ENCODE assay signal across 16 cellular contexts in genomic region chr2:128468186-128468585, GRCh38.
DNase-seq lines count a peak whose midpoint lies in the region; ATAC-seq, FAIRE-seq and TF ChIP-seq lines count a peak whose summit lies in the region.
"Had no signal": no experiment of that assay in that cellular context is flagged by ENCODE, and none has a peak within 500 bp of the region (broad histone marks: within the 10 kb centered on the region; RNA-seq: fewer than 3 reads in every experiment).

No MANE protein-coding gene starts in this region.

- no peak for TF ChIP-seq POLR2A in GM12891 (IDR thresholded peaks at IDR 0.05; ENCODE audit: low read depth, low read length)

- H3K36me3 Mint-ChIP-seq in activated CD4-positive, alpha-beta memory T cell treated with anti-CD3 and anti-CD28 coated beads, Interleukin-2, amount 10 ng/mL, durations not matched to agents 7 days and 5 days (ENCODE audit: low read depth) = peaks cover 9% of the 10 kb centered on the region
- peaks cover 4% of the 10 kb centered on the region for H3K36me3 Mint-ChIP-seq in activated CD4-positive, alpha-beta memory T cell treated with anti-CD3 and anti-CD28 coated beads for 36 hours

- peaks cover 28% of the 10 kb centered on the region for H3K9me3 Mint-ChIP-seq in activated CD4-positive, alpha-beta memory T cell treated with anti-CD3 and anti-CD28 coated beads, Interleukin-2, amount 10 ng/mL, durations not matched to agents 7 days and 5 days
- H3K9me3 Mint-ChIP-seq in activated CD4-positive, alpha-beta memory T cell treated with anti-CD3 and anti-CD28 coated beads for 36 hours = peaks cover 33% of the 10 kb centered on the region

- ATAC-seq in lung (ENCODE audit: insufficient read depth, low FRiP score) = no peak
- no peak for ATAC-seq in HG02571 (IDR thresholded peaks at IDR 0.05; ENCODE audit: unreplicated experiment)
- ATAC-seq: Panc1 had no signal

- TF ChIP-seq CTCF in lung (IDR thresholded peaks at IDR 0.05; ENCODE audit: control extremely low read depth, extremely low read depth) = no peak

- peaks cover 4% of the 10 kb centered on the region for H3K4me1 Mint-ChIP-seq in activated CD4-positive, alpha-beta memory T cell treated with anti-CD3 and anti-CD28 coated beads, Interleukin-2, amount 10 ng/mL, durations not matched to agents 7 days and 5 days
- H3K4me1 Mint-ChIP-seq in activated CD4-positive, alpha-beta memory T cell treated with anti-CD3 and anti-CD28 coated beads for 36 hours (ENCODE audit: low read depth) = peaks cover 2% of the 10 kb centered on the region

- 95 to 100% methylated on average over 1 of the region's 1 CpG for WGBS in lung, 2 donors

- FAIRE-seq in GM12891 (lab: Jason Lieb, UNC) = no peak
- FAIRE-seq: H54 had no signal

- H3K27ac ChIP-seq in lung (ENCODE audit: low read depth in 1 of 2, low read length in 1 of 2) (no peak overlapping the region), temporal lobe (ENCODE audit: low read depth, low read length) (peak overlapping the region; percentile 56)
- H3K27ac ChIP-seq: 22Rv1 had no signal

- POLR2A ChIA-PET in activated CD4-positive, alpha-beta memory T cell treated with anti-CD3 and anti-CD28 coated beads, Interleukin-2, amount 10 ng/mL, durations not matched to agents 7 days and 5 days (lab: Charles Lee) = no interaction called here
- POLR2A ChIA-PET in activated CD4-positive, alpha-beta memory T cell treated with anti-CD3 and anti-CD28 coated beads for 36 hours (lab: Charles Lee) = no interaction called here

- peaks cover 4 to 39% of the 10 kb centered on the region in 2 donors for H3K9me3 ChIP-seq in lung (ENCODE audit: control insufficient read depth in 2 of 2, insufficient read depth in 1 of 2, low read length in 1 of 2)

- peaks cover 0 to under 1% of the 10 kb centered on the region in 2 donors for H3K4me1 ChIP-seq in lung (ENCODE audit: control insufficient read depth in 2 of 2, insufficient read depth in 2 of 2, low read length in 2 of 2)

- peaks cover 1% of the 10 kb centered on the region for H3K27me3 Mint-ChIP-seq in activated CD4-positive, alpha-beta memory T cell treated with anti-CD3 and anti-CD28 coated beads, Interleukin-2, amount 10 ng/mL, durations not matched to agents 7 days and 5 days
- H3K27me3 Mint-ChIP-seq in activated CD4-positive, alpha-beta memory T cell treated with anti-CD3 and anti-CD28 coated beads for 36 hours = peaks cover under 1% of the 10 kb centered on the region

- H3K4me3 Mint-ChIP-seq in activated CD4-positive, alpha-beta memory T cell treated with anti-CD3 and anti-CD28 coated beads, Interleukin-2, amount 10 ng/mL, durations not matched to agents 7 days and 5 days = no peak overlapping the region
- H3K4me3 Mint-ChIP-seq in activated CD4-positive, alpha-beta memory T cell treated with anti-CD3 and anti-CD28 coated beads for 36 hours = no peak overlapping the region

- intact Hi-C loops in activated CD4-positive, alpha-beta memory T cell treated with anti-CD3 and anti-CD28 coated beads for 36 hours (cut with micrococcal nuclease) = no loop called here

- CTCF ChIA-PET in activated CD4-positive, alpha-beta memory T cell treated with anti-CD3 and anti-CD28 coated beads, Interleukin-2, amount 10 ng/mL, durations not matched to agents 7 days and 5 days (lab: Charles Lee) = no interaction called here
- CTCF ChIA-PET in activated CD4-positive, alpha-beta memory T cell treated with anti-CD3 and anti-CD28 coated beads for 36 hours (lab: Charles Lee) = interaction anchor here (1.7 kb wide), 1 partner anchor 9 kb away, joined by 3 read pairs; no protein-coding TSS in a partner anchor

- H3K36me3 ChIP-seq in H7 (replicated peaks; ENCODE audit: control insufficient read depth, insufficient read depth, low read length) (no peaks in the 10 kb centered on the region), lung (ENCODE audit: control insufficient read depth in 2 of 2, insufficient read depth in 2 of 2, low read length in 2 of 2) (no peaks in the 10 kb centered on the region)

- H3K27me3 ChIP-seq in H7 (ENCODE audit: control insufficient read depth, insufficient read depth, low read length) (no peaks in the 10 kb centered on the region), lung (ENCODE audit: control insufficient read depth, insufficient read depth) (no peaks in the 10 kb centered on the region)

- H3K4me3 ChIP-seq in H7 (ENCODE audit: insufficient read depth, low read depth, low read length) (no peak overlapping the region), lung (no peak overlapping the region)

- DNase-seq in activated CD4-positive, alpha-beta memory T cell treated with anti-CD3 and anti-CD28 coated beads, Interleukin-2, amount 10 ng/mL, durations not matched to agents 7 days and 5 days = peak; percentile 3
- DNase-seq in activated CD4-positive, alpha-beta memory T cell treated with anti-CD3 and anti-CD28 coated beads for 36 hours = no peak
- DNase-seq in H7 (peak; percentile 5), lung (ENCODE audit: low spot score) (peak; percentile 27), foreskin melanocyte (no peak), GM12891 (ENCODE audit: insufficient read length, low spot score) (no peak)
- DNase-seq: KG1, NCI-H1092 treated with DMSO at 0.1 percent for 48 hours, NCI-H187, NCI-H82, SHP77 treated with DMSO at 0.1 percent for 48 hours had no signal

- no peak overlapping the region for H3K27ac Mint-ChIP-seq in activated CD4-positive, alpha-beta memory T cell treated with anti-CD3 and anti-CD28 coated beads, Interleukin-2, amount 10 ng/mL, durations not matched to agents 7 days and 5 days
- H3K27ac Mint-ChIP-seq in activated CD4-positive, alpha-beta memory T cell treated with anti-CD3 and anti-CD28 coated beads for 36 hours = no peak overlapping the region

TF ChIP-seq in GM12891, 5 proteins besides CTCF, POLR2A, EP300 and RAD21:
- TF ChIP-seq SPI1 (IDR thresholded peaks at IDR 0.05; ENCODE audit: low read depth, low read length) (no peak), PAX5 (IDR thresholded peaks at IDR 0.05; ENCODE audit: insufficient read depth, low read length, severe bottlenecking) (no peak), POLR2AphosphoS5 (IDR thresholded peaks at IDR 0.05; ENCODE audit: low read depth, low read length) (no peak), POU2F2 (IDR thresholded peaks at IDR 0.05; ENCODE audit: low read depth, low read length) (no peak), TAF1 (IDR thresholded peaks at IDR 0.05; ENCODE audit: low read depth, low read length) (no peak)

Comparison
In these comparisons a context has a peak if more than half of its experiments do, and no peak if none do; other contexts are left out.
1. DNase-seq: peak in activated CD4-positive, alpha-beta memory T cell treated with anti-CD3 and anti-CD28 coated beads, Interleukin-2, amount 10 ng/mL, durations not matched to agents 7 days and 5 days (single experiment), H7 (single experiment) and lung (single experiment); none in activated CD4-positive, alpha-beta memory T cell treated with anti-CD3 and anti-CD28 coated beads for 36 hours (single experiment), foreskin melanocyte (single experiment) and GM12891 (single experiment).